Comparison of ENCODE assay signal across 10 cellular contexts in genomic region chr13:90414691-90415596, GRCh38.
DNase-seq lines count a peak whose midpoint lies in the region; ATAC-seq and TF ChIP-seq lines count a peak whose summit lies in the region.
"Had no signal": no experiment of that assay in that cellular context is flagged by ENCODE, and none has a peak within 500 bp of the region (broad histone marks: within the 10 kb centered on the region; RNA-seq: fewer than 3 reads in every experiment).

No MANE protein-coding gene starts in this region.

- no peak; the same call in 1 of the 2 replicates for TF ChIP-seq RAD21 in Ishikawa (IDR thresholded peaks at IDR 0.05; ENCODE audit: low read depth)

- TF ChIP-seq EP300 in Ishikawa (IDR thresholded peaks at IDR 0.05; ENCODE audit: borderline replicate concordance), result peak; percentile 59; the same call in 1 of the 2 replicates

- peak; percentile 54 for DNase-seq in COLO829 (ENCODE audit: low spot score)
- DNase-seq in astrocyte of the cerebellum (ENCODE audit: low read depth), result peak; percentile 44
- peak; percentile 83 for DNase-seq in islet precursor cell
- no peak for DNase-seq in activated CD4-positive, alpha-beta T cell treated with anti-CD3 and anti-CD28 coated beads for 1 hour
- DNase-seq in substantia nigra (lab: John Stamatoyannopoulos, UW), result no peak
- DNase-seq in AML-193 (lab: John Stamatoyannopoulos, UW), result no peak
- DNase-seq: effector memory CD4-positive, alpha-beta T cell; left ventricle myocardium superior had no signal

- no peak for ATAC-seq in HG03280 (IDR thresholded peaks at IDR 0.05; ENCODE audit: unreplicated experiment)
- ATAC-seq: left ventricle myocardium superior had no signal

- no peak overlapping the region for H3K4me3 ChIP-seq in astrocyte of the cerebellum (ENCODE audit: low read depth, low read length)

- H3K27ac ChIP-seq in substantia nigra (ENCODE audit: low read depth, low read length, poor library complexity, severe bottlenecking), result no peak overlapping the region

- no peak for TF ChIP-seq CTCF in astrocyte of the cerebellum (IDR thresholded peaks at IDR 0.05; ENCODE audit: low read depth, low read length, missing control alignments)

- in situ Hi-C loops in astrocyte of the cerebellum (cut with HindIII; ENCODE audit: low sequenced_read_pairs), result no loop called here

TF ChIP-seq in Ishikawa, 13 proteins besides CTCF, POLR2A, EP300 and RAD21:
- no peak for TF ChIP-seq TEAD4 (IDR thresholded peaks at IDR 0.05)
- TF ChIP-seq FOXM1 (IDR thresholded peaks at IDR 0.05; ENCODE audit: borderline replicate concordance, low read depth), result peak; percentile 20; the same call in 1 of the 2 replicates
- peak; percentile 55; the same call in 1 of the 2 replicates for TF ChIP-seq TCF12 (IDR thresholded peaks at IDR 0.05; ENCODE audit: low read depth)
- 0 out of 2 replicates have a peak, but pooled peaks have one; percentile 23 for TF ChIP-seq MAX (IDR thresholded peaks at IDR 0.05)
- no peak for TF ChIP-seq TAF1 (IDR thresholded peaks at IDR 0.05; ENCODE audit: low read depth)

Comparison
In these comparisons a context has a peak if more than half of its experiments do, and no peak if none do; other contexts are left out.
1. DNase-seq: peak in COLO829 (single experiment), astrocyte of the cerebellum (single experiment) and islet precursor cell (single experiment); none in activated CD4-positive, alpha-beta T cell treated with anti-CD3 and anti-CD28 coated beads for 1 hour (single experiment), substantia nigra (0 of 49) and AML-193 (0 of 2).